1 cellular context compared by ENCODE assay signal in genomic region chr2:134499307-134499706, GRCh38.
TF ChIP-seq lines count a peak whose summit lies in the region.

No MANE protein-coding gene starts in this region.

TF ChIP-seq in H1, 55 proteins besides CTCF, POLR2A, EP300 and RAD21 (continued from another document):
- TF ChIP-seq NANOG (IDR thresholded peaks at IDR 0.05; ENCODE audit: insufficient read depth, low read depth, low read length, poor library complexity, severe bottlenecking) = no peak
